Comparison of ENCODE assay signal across 13 cellular contexts in genomic region chr9:128898382-128898781, GRCh38. TPM values are rescaled to one million over a fixed set of nuclear protein-coding genes. Genes with fewer than 3 reads are reported as not detected.
DNase-seq lines count a peak whose midpoint lies in the region; ATAC-seq and TF ChIP-seq lines count a peak whose summit lies in the region.
"Had no signal": no experiment of that assay in that cellular context is flagged by ENCODE, and none has a peak within 500 bp of the region (broad histone marks: within the 10 kb centered on the region; RNA-seq: fewer than 3 reads in every experiment).

No MANE protein-coding gene starts in this region.

- no peak for TF ChIP-seq POLR2A in esophagus muscularis mucosa (IDR thresholded peaks at IDR 0.05; ENCODE audit: low read depth)

- H3K36me3 ChIP-seq in CD8-positive, alpha-beta T cell (ENCODE audit: insufficient read depth, low read length) = no peaks in the 10 kb centered on the region
- H3K36me3 ChIP-seq in esophagus muscularis mucosa (peaks cover 7 to 85% (median 67%) of the 10 kb centered on the region in 4 donors), rectal smooth muscle tissue (ENCODE audit: control insufficient read depth, insufficient read depth, low read length) (no peaks in the 10 kb centered on the region)

- H3K4me1 Mint-ChIP-seq in CD8-positive, alpha-beta T cell (ENCODE audit: low read depth) = peaks cover 75% of the 10 kb centered on the region
- H3K4me1 Mint-ChIP-seq in activated B cell treated with CpG ODN at 0.5 μM for 24 hours = peaks cover 60% of the 10 kb centered on the region

- DNase-seq in CD8-positive, alpha-beta T cell = no peak
- DNase-seq in activated B cell treated with CpG ODN at 0.5 μM for 24 hours (no peak), esophagus muscularis mucosa (ENCODE audit: extremely low spot score) (no peak), NCI-H510A (lab: John Stamatoyannopoulos, UW) (no peak), midbrain (lab: John Stamatoyannopoulos, UW) (no peak), posterior cingulate gyrus (no peak)
- DNase-seq: cerebellar nuclear complex, DMS79, foreskin fibroblast, NCI-H1092 treated with DMSO at 0.1 percent for 48 hours, NCI-H69 had no signal

- H3K27ac Mint-ChIP-seq in CD8-positive, alpha-beta T cell = peak overlapping the region; percentile 91
- H3K27ac Mint-ChIP-seq in activated B cell treated with CpG ODN at 0.5 μM for 24 hours = peak overlapping the region; percentile 41

- H3K27ac ChIP-seq in CD8-positive, alpha-beta T cell (ENCODE audit: low read depth, low read length) = peak overlapping the region; percentile 44
- H3K27ac ChIP-seq in esophagus muscularis mucosa (replicated peaks in 1 of 4) = peak overlapping the region; percentile 15 to 55 (median 30)
- H3K27ac ChIP-seq in rectal smooth muscle tissue (ENCODE audit: low read depth, low read length) = peak overlapping the region; percentile 1

- no peak for TF ChIP-seq CTCF in CD8-positive, alpha-beta T cell (IDR thresholded peaks at IDR 0.05)
- TF ChIP-seq CTCF in activated B cell treated with CpG ODN at 0.5 μM for 24 hours (IDR thresholded peaks at IDR 0.05) = no peak
- TF ChIP-seq CTCF in esophagus muscularis mucosa (IDR thresholded peaks at IDR 0.05) = no peak

- H3K9me3 Mint-ChIP-seq in CD8-positive, alpha-beta T cell = no peaks in the 10 kb centered on the region
- no peaks in the 10 kb centered on the region for H3K9me3 Mint-ChIP-seq in activated B cell treated with CpG ODN at 0.5 μM for 24 hours

- intact Hi-C loops in CD8-positive, alpha-beta T cell (cut with DNase I, micrococcal nuclease) = no loop called here
- intact Hi-C loops in activated B cell treated with CpG ODN at 0.5 μM for 24 hours (cut with micrococcal nuclease) (no loop called here), esophagus muscularis mucosa (cut with DNase I) (no loop called here), posterior cingulate gyrus (cut with DNase I) (no loop called here)

- H3K9ac ChIP-seq in rectal smooth muscle tissue (ENCODE audit: low read length) = no peak overlapping the region

- H3K4me3 ChIP-seq in CD8-positive, alpha-beta T cell (ENCODE audit: low read depth, low read length) = no peak overlapping the region
- H3K4me3 ChIP-seq in esophagus muscularis mucosa = no peak overlapping the region
- no peak overlapping the region for H3K4me3 ChIP-seq in rectal smooth muscle tissue (ENCODE audit: low read length)

- H3K27me3 ChIP-seq in CD8-positive, alpha-beta T cell (ENCODE audit: insufficient read depth, low read length) = no peaks in the 10 kb centered on the region
- no peaks in the 10 kb centered on the region for H3K27me3 ChIP-seq in esophagus muscularis mucosa
- H3K27me3 ChIP-seq in rectal smooth muscle tissue (ENCODE audit: control insufficient read depth, insufficient read depth, low read length) = no peaks in the 10 kb centered on the region

- no peak for TF ChIP-seq EP300 in esophagus muscularis mucosa (IDR thresholded peaks at IDR 0.05)

- CTCF ChIA-PET in CD8-positive, alpha-beta T cell (lab: Charles Lee) = interaction anchor here (0.9 to 5.8 kb wide), 2 partner anchors 26 to 30 kb away, joined by 3 to 34 read pairs; no protein-coding TSS in a partner anchor
- CTCF ChIA-PET in activated B cell treated with CpG ODN at 0.5 μM for 24 hours (lab: Charles Lee) = no interaction called here

- peak overlapping the region; percentile 29 for H3K4me3 Mint-ChIP-seq in CD8-positive, alpha-beta T cell
- no peak overlapping the region for H3K4me3 Mint-ChIP-seq in activated B cell treated with CpG ODN at 0.5 μM for 24 hours

- no peaks in the 10 kb centered on the region for H3K27me3 Mint-ChIP-seq in CD8-positive, alpha-beta T cell (ENCODE audit: low read depth)
- no peaks in the 10 kb centered on the region for H3K27me3 Mint-ChIP-seq in activated B cell treated with CpG ODN at 0.5 μM for 24 hours

- ATAC-seq in CD8-positive, alpha-beta T cell = no peak
- ATAC-seq in activated B cell treated with CpG ODN at 0.5 μM for 24 hours (ENCODE audit: low read depth) (no peak), HG02884 (IDR thresholded peaks at IDR 0.05; ENCODE audit: unreplicated experiment) (no peak)

- H3K4me1 ChIP-seq in CD8-positive, alpha-beta T cell (ENCODE audit: insufficient read depth, low read length) = peaks cover 88% of the 10 kb centered on the region
- peaks cover 46 to 58% (median 52%) of the 10 kb centered on the region in 4 donors for H3K4me1 ChIP-seq in esophagus muscularis mucosa
- H3K4me1 ChIP-seq in rectal smooth muscle tissue (ENCODE audit: control insufficient read depth, insufficient read depth, low read length) = peaks cover 4% of the 10 kb centered on the region

- H3K9me3 ChIP-seq in CD8-positive, alpha-beta T cell (ENCODE audit: low read length) = no peaks in the 10 kb centered on the region
- H3K9me3 ChIP-seq in esophagus muscularis mucosa = no peaks in the 10 kb centered on the region

- peaks cover 33% of the 10 kb centered on the region for H3K36me3 Mint-ChIP-seq in CD8-positive, alpha-beta T cell
- peaks cover 27% of the 10 kb centered on the region for H3K36me3 Mint-ChIP-seq in activated B cell treated with CpG ODN at 0.5 μM for 24 hours (ENCODE audit: low read depth)

- POLR2A ChIA-PET in CD8-positive, alpha-beta T cell (lab: Charles Lee) = no interaction called here
- POLR2A ChIA-PET in activated B cell treated with CpG ODN at 0.5 μM for 24 hours (lab: Charles Lee) = no interaction called here

- WGBS in esophagus muscularis mucosa = 91% methylated on average over 5 of the region's 5 CpGs

RNA-seq across cellular contexts. Expression of gene LRRC8A, which starts 16.4 kb away (rescaled TPM):
- total RNA-seq in CD8-positive, alpha-beta T cell = 10 to 100 TPM; 35.0 to 40.1 TPM
- total RNA-seq in activated B cell treated with CpG ODN at 0.5 μM for 24 hours (9.0 and 10.4 TPM in 2 replicates), esophagus muscularis mucosa (10 to 100 TPM; 39.5 to 94.2 (median 55.6) TPM)

RNA-seq across cellular contexts. Expression of gene KYAT1, which starts 16.6 kb away (rescaled TPM):
- total RNA-seq in CD8-positive, alpha-beta T cell = 1 to 10 TPM; 2.4 to 3.0 TPM
- total RNA-seq in activated B cell treated with CpG ODN at 0.5 μM for 24 hours (2.0 and 4.3 TPM in 2 replicates), esophagus muscularis mucosa (1 to 10 TPM; 4.3 to 8.4 (median 6.2) TPM)

RNA-seq across cellular contexts. Expression of gene PHYHD1, which starts 22.4 kb away (rescaled TPM):
- total RNA-seq in CD8-positive, alpha-beta T cell = 1 to 10 TPM; 1.0 to 2.5 TPM
- total RNA-seq in activated B cell treated with CpG ODN at 0.5 μM for 24 hours (0.86 and 1.0 TPM in 2 replicates), esophagus muscularis mucosa (10 to 100 TPM; 10.4 to 22.3 (median 12.0) TPM)

RNA-seq across cellular contexts. Expression of gene DOLK, which starts 49.0 kb away (rescaled TPM):
- total RNA-seq in CD8-positive, alpha-beta T cell = 10 to 100 TPM; 10.4 to 10.7 TPM
- total RNA-seq in activated B cell treated with CpG ODN at 0.5 μM for 24 hours (9.0 and 10.3 TPM in 2 replicates), esophagus muscularis mucosa (10 to 100 TPM; 10.4 to 20.7 (median 14.1) TPM)

RNA-seq across cellular contexts. Expression of gene NUP188, which starts 49.1 kb away (rescaled TPM):
- 10 to 100 TPM; 48.7 to 49.0 TPM for total RNA-seq in CD8-positive, alpha-beta T cell
- total RNA-seq in activated B cell treated with CpG ODN at 0.5 μM for 24 hours (76.9 and 103 TPM in 2 replicates), esophagus muscularis mucosa (10 to 100 TPM; 22.9 to 34.0 (median 29.4) TPM)
